ENCODE assay signal across 8 cellular contexts in the genomic region with DNA sequence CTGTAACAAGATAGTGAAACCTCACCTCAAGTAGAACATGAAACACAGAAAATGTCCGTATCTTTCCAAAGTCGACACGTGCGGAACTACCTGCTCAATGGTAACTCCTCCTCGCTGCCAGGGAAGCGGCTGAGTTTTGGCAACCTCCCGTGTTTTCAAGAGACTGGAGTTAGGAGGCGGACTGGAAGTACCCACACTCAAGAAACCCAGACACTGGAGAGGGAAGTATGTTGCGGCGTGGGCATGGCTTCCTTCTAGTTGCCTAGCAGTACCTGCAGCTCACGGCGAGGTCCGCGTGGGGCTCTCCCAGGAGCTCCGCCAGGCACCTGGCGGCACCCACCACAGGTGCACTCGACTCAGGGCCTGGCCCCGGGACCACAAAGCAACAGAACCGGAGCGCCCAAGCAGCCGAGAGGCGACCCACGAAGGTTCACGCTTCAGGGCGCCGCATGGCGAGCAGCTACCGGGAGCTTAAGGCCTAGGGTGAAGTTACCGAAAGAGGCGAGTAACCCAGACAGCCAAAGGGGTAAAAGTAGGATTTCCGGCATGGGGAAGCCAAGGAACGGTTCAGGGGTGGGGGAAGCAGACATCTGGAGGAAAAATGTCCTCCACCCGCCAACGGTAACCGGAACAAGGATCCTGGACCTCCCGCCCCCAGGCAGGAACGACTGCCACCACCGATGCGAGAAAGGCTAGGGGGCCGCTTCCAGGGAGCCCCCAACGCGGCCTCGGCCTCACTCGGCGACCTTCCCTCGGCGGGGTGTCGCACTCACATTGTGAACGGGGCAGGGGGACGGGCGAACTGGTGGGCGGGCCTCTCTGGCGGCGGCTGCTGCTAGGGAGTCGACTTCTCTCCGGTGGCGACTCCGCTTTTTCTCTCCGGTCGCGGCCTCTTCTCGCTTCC. TPM values are rescaled to one million over a fixed set of nuclear protein-coding genes. Genes with fewer than 3 reads are reported as not detected.
DNase-seq lines count a peak whose midpoint lies in the region; ATAC-seq and TF ChIP-seq lines count a peak whose summit lies in the region.

No MANE protein-coding gene starts in this region.

- in situ Hi-C loops in brain microvascular endothelial cell (cut with HindIII; ENCODE audit: low pct_ligation_motif_present, low sequenced_read_pairs) = no loop called here

- no peaks in the 10 kb centered on the region for H3K9me3 Mint-ChIP-seq in CD8-positive, alpha-beta memory T cell

- CTCF ChIA-PET in CD8-positive, alpha-beta memory T cell (lab: Charles Lee) = interaction anchor here (1.4 to 7.8 kb wide), 6 partner anchors 11 to 52 kb away, joined by 3 to 43 read pairs (median 6); a partner anchor contains a TSS

- H3K4me1 Mint-ChIP-seq in CD8-positive, alpha-beta memory T cell = peaks cover 34 to 44% (median 42%) of the 10 kb centered on the region in 3 donors

- no peaks in the 10 kb centered on the region for H3K27me3 ChIP-seq in CD8-positive, alpha-beta memory T cell (ENCODE audit: insufficient read depth, low read length, poor library complexity, severe bottlenecking)
- H3K27me3 ChIP-seq in MG63 (no peaks in the 10 kb centered on the region), brain microvascular endothelial cell (replicated peaks) (no peaks in the 10 kb centered on the region)

- no peaks in the 10 kb centered on the region for H3K36me3 ChIP-seq in CD8-positive, alpha-beta memory T cell (ENCODE audit: insufficient read depth, low read length)
- H3K36me3 ChIP-seq in MG63 = peaks cover 41% of the 10 kb centered on the region
- no peaks in the 10 kb centered on the region for H3K36me3 ChIP-seq in brain microvascular endothelial cell (replicated peaks)

- TF ChIP-seq CTCF in brain microvascular endothelial cell (IDR thresholded peaks at IDR 0.05; ENCODE audit: low read depth, low read length, missing control alignments) = no peak

- no peaks in the 10 kb centered on the region for H3K9me3 ChIP-seq in CD8-positive, alpha-beta memory T cell (ENCODE audit: low read length)
- no peaks in the 10 kb centered on the region for H3K9me3 ChIP-seq in MG63

- POLR2A ChIA-PET in CD8-positive, alpha-beta memory T cell (lab: Charles Lee) = interaction anchor here (0.6 to 4.1 kb wide), 18 partner anchors 9 to 424 kb away, joined by 3 to 56 read pairs (median 4); a partner anchor contains a TSS

- peak overlapping the region; percentile 80 for H3K4me3 ChIP-seq in CD8-positive, alpha-beta memory T cell (ENCODE audit: low read length)
- H3K4me3 ChIP-seq in MG63 = peak overlapping the region; percentile 96
- peak overlapping the region; percentile 99 for H3K4me3 ChIP-seq in brain microvascular endothelial cell (ENCODE audit: low read depth, low read length)

- H3K36me3 Mint-ChIP-seq in CD8-positive, alpha-beta memory T cell = peaks cover 0 to 38% (median 0%) of the 10 kb centered on the region in 3 donors

- H3K4me3 Mint-ChIP-seq in CD8-positive, alpha-beta memory T cell = peak overlapping the region; percentile 93 to 100 (median 100)

- peak overlapping the region; percentile 99 for H3K27ac ChIP-seq in CD8-positive, alpha-beta memory T cell (ENCODE audit: low read depth, low read length)
- peak overlapping the region; percentile 92 for H3K27ac ChIP-seq in brain microvascular endothelial cell

- H3K27me3 Mint-ChIP-seq in CD8-positive, alpha-beta memory T cell = no peaks in the 10 kb centered on the region

- H3K4me1 ChIP-seq in CD8-positive, alpha-beta memory T cell (ENCODE audit: insufficient read depth, low read length) = peaks cover 40% of the 10 kb centered on the region

- peak; percentile 44 to 82 (median 63) for DNase-seq in CD8-positive, alpha-beta memory T cell
- DNase-seq in MG63 = peak; percentile 40
- peak; percentile 57 for DNase-seq in UCSD-AML1 (lab: John Stamatoyannopoulos, UW; ENCODE audit: unreplicated experiment)
- DNase-seq in brain microvascular endothelial cell = no peak
- DNase-seq in islet precursor cell = peak; percentile 72
- DNase-seq in stimulated activated CD4-positive, alpha-beta T cell treated with anti-CD3 and anti-CD28 coated beads, Interleukin-12 subunit alpha, Interleukin-12 subunit beta, amount 100 ng/mL, for 4 hours = peak; percentile 57
- no peak for DNase-seq in iPS-NIHi11 (ENCODE audit: low spot score)

- peak; percentile 21 for ATAC-seq in GM21528 (IDR thresholded peaks at IDR 0.05; ENCODE audit: low FRiP score, unreplicated experiment)

- H3K27ac Mint-ChIP-seq in CD8-positive, alpha-beta memory T cell = peak overlapping the region; percentile 96 to 100 (median 100)

RNA-seq across cellular contexts. Expression of a gene that starts 0.6 kb away (rescaled TPM):
- 100 to 1,000 TPM; 431 to 437 TPM for total RNA-seq in CD8-positive, alpha-beta memory T cell
- polyA plus RNA-seq in CD8-positive, alpha-beta memory T cell = 242 TPM
- 52.8 and 98.9 TPM in 2 replicates for total RNA-seq in MG63 (2014; rRNA removed; shearing (Covaris generic); ENCODE audit: low replicate concordance)

RNA-seq across cellular contexts. Expression of a gene that starts 37.6 kb away (rescaled TPM):
- 1,000 to 10,000 TPM in 1 of 2 experiments, 100 to 1,000 TPM in 1; 957 to 1,017 TPM for total RNA-seq in CD8-positive, alpha-beta memory T cell
- 1,079 TPM for polyA plus RNA-seq in CD8-positive, alpha-beta memory T cell
- 1,715 and 2,709 TPM in 2 replicates for total RNA-seq in MG63 (2014; rRNA removed; shearing (Covaris generic); ENCODE audit: low replicate concordance)

RNA-seq across cellular contexts. Expression of a gene that starts 41.7 kb away (rescaled TPM):
- total RNA-seq in CD8-positive, alpha-beta memory T cell = 100 to 1,000 TPM; 925 to 960 TPM
- polyA plus RNA-seq in CD8-positive, alpha-beta memory T cell = 828 TPM
- total RNA-seq in MG63 (2014; rRNA removed; shearing (Covaris generic); ENCODE audit: low replicate concordance) = 202 and 245 TPM in 2 replicates

RNA-seq across cellular contexts. Expression of a gene that starts 57.4 kb away (rescaled TPM):
- 10 to 100 TPM; 87.3 to 89.1 TPM for total RNA-seq in CD8-positive, alpha-beta memory T cell
- polyA plus RNA-seq in CD8-positive, alpha-beta memory T cell = 36.4 TPM
- total RNA-seq in MG63 (2014; rRNA removed; shearing (Covaris generic); ENCODE audit: low replicate concordance) = 2.4 and 7.6 TPM in 2 replicates

Comparison
In these comparisons a context has a peak if more than half of its experiments do, and no peak if none do; other contexts are left out.
1. DNase-seq: peak in CD8-positive, alpha-beta memory T cell (5 of 5), MG63 (single experiment), UCSD-AML1 (single experiment), islet precursor cell (single experiment) and stimulated activated CD4-positive, alpha-beta T cell treated with anti-CD3 and anti-CD28 coated beads, Interleukin-12 subunit alpha, Interleukin-12 subunit beta, amount 100 ng/mL, for 4 hours (single experiment); none in brain microvascular endothelial cell (single experiment) and iPS-NIHi11 (single experiment).
2. Peak in every context shown above with its lines, with median percentiles within 50 percentile points of each other: H3K4me3 ChIP-seq.